ENCODE assay signal across 10 cellular contexts in genomic region chr5:177483994-177484901, GRCh38. TPM values are rescaled to one million over a fixed set of nuclear protein-coding genes. Genes with fewer than 3 reads are reported as not detected.
DNase-seq lines count a peak whose midpoint lies in the region; ATAC-seq, FAIRE-seq and TF ChIP-seq lines count a peak whose summit lies in the region.
"Had no signal": no experiment of that assay in that cellular context is flagged by ENCODE, and none has a peak within 500 bp of the region (broad histone marks: within the 10 kb centered on the region; RNA-seq: fewer than 3 reads in every experiment).

No MANE protein-coding gene starts in this region.

- CTCF ChIA-PET in AG04450 (lab: Charles Lee): no interaction called here
- CTCF ChIA-PET in PC-3 (lab: Charles Lee): no interaction called here

- POLR2A ChIA-PET in AG04450 (lab: Yijun Ruan, JAX) (interaction anchor here (1.3 to 6.2 kb wide), 3 partner anchors 8 to 12 kb away, joined by 4 to 42 read pairs (median 6); partner anchors contain the start of gene PDLIM7), PC-3 (lab: Charles Lee; ENCODE audit: unreplicated experiment) (no interaction called here)

- ATAC-seq in PC-3 (no peak), GM21825 (IDR thresholded peaks at IDR 0.05; ENCODE audit: unreplicated experiment) (no peak), GM21526 (IDR thresholded peaks at IDR 0.05; ENCODE audit: low FRiP score, unreplicated experiment) (no peak)

- no TSS peak for BruUV-seq in PC-3 (replicated peaks; lab: Mats Ljungman, UMichigan)

- intact Hi-C loops in PC-3 (cut with micrococcal nuclease) (no loop called here), kidney (cut with DNase I) (no loop called here)

- no peak overlapping the region for H3K9ac ChIP-seq in PC-3 (ENCODE audit: low read length)
- H3K9ac ChIP-seq in kidney (ENCODE audit: low read length in 2 of 2): no peak overlapping the region

- H3K27ac ChIP-seq in AG04450 (ENCODE audit: low read depth, low read length): peak overlapping the region; percentile 31
- H3K27ac ChIP-seq in PC-3 (ENCODE audit: low read length): no peak overlapping the region
- H3K27ac ChIP-seq in kidney (ENCODE audit: low read depth in 2 of 2, low read length in 2 of 2): no peak overlapping the region
- H3K27ac ChIP-seq in caudate nucleus (ENCODE audit: low read depth, low read length): no peak overlapping the region
- H3K27ac ChIP-seq: skin epidermis had no signal

- H2AFZ ChIP-seq in PC-3 (ENCODE audit: low read length): no peak overlapping the region

- H3K27me3 ChIP-seq in AG04450 (ENCODE audit: control insufficient read depth, insufficient read depth, low read length) (no peaks in the 10 kb centered on the region), PC-3 (ENCODE audit: low read length) (no peaks in the 10 kb centered on the region)

- H3K9me2 ChIP-seq in PC-3 (replicated peaks; ENCODE audit: low read length): no peaks in the 10 kb centered on the region

- H3K36me3 ChIP-seq in PC-3 (ENCODE audit: low read depth, low read length) (peaks cover 20% of the 10 kb centered on the region), kidney (ENCODE audit: control insufficient read depth in 1 of 2, insufficient read depth in 2 of 2, low read length in 2 of 2) (no peaks in the 10 kb centered on the region)

- no peak for TF ChIP-seq CTCF in AG04450 (IDR thresholded peaks at IDR 0.05; ENCODE audit: low read depth, low read length)
- TF ChIP-seq CTCF in PC-3 (conservative IDR thresholded peaks at IDR 0.05; ENCODE audit: low read depth, low read length): no peak
- no peak for TF ChIP-seq CTCF in kidney (IDR thresholded peaks at IDR 0.05; ENCODE audit: borderline replicate concordance, extremely low read depth, insufficient read depth)

- no peak overlapping the region for H3K4me2 ChIP-seq in PC-3 (ENCODE audit: low read length)

- H3K4me3 ChIP-seq in AG04450 (ENCODE audit: low read depth, low read length) (no peak overlapping the region), PC-3 (ENCODE audit: low read length) (no peak overlapping the region), kidney (ENCODE audit: low read length in 2 of 2) (no peak overlapping the region)
- H3K4me3 ChIP-seq: skin epidermis had no signal

- no peak for DNase-seq in AG04450 (ENCODE audit: low read depth, low spot score)
- DNase-seq in PC-3: peak; percentile 1
- DNase-seq in kidney: peak; percentile 68
- DNase-seq in caudate nucleus (lab: John Stamatoyannopoulos, UW): no peak
- DNase-seq: amniotic stem cell, NCI-H1417, NCI-H774 had no signal

- no peak for FAIRE-seq in kidney (lab: Jason Lieb, UNC)

- no peaks in the 10 kb centered on the region for H3K79me2 ChIP-seq in PC-3 (ENCODE audit: low read length)

- H3K4me1 ChIP-seq in PC-3 (ENCODE audit: insufficient read depth, low read length) (no peaks in the 10 kb centered on the region), kidney (ENCODE audit: control insufficient read depth in 1 of 2, insufficient read depth in 1 of 2, low read depth in 1 of 2, low read length in 2 of 2) (no peaks in the 10 kb centered on the region)

- H3K9me3 ChIP-seq in AG04450 (ENCODE audit: control insufficient read depth, insufficient read depth, low read length) (no peaks in the 10 kb centered on the region), PC-3 (ENCODE audit: low read length) (no peaks in the 10 kb centered on the region), kidney (ENCODE audit: control insufficient read depth in 1 of 2, low read length in 2 of 2) (no peaks in the 10 kb centered on the region)

- H3F3A ChIP-seq in PC-3 (ENCODE audit: low read length, unreplicated experiment): peaks cover 3% of the 10 kb centered on the region

- H4K20me1 ChIP-seq in PC-3 (ENCODE audit: low read length): no peaks in the 10 kb centered on the region

RNA-seq across cellular contexts. Expression of gene DBN1, which starts 10.8 kb away (rescaled TPM):
- 146 and 164 TPM in 2 replicates for polyA plus RNA-seq in AG04450 (2011; rRNA removed)
- 169 and 227 TPM in 2 replicates for polyA minus RNA-seq in AG04450 (2011; rRNA and poly(A)+ RNA removed)
- 127 and 207 TPM in 2 replicates for total RNA-seq in PC-3 (2014; rRNA removed)
- total RNA-seq in kidney: 64.2 TPM
- 56.5 TPM for polyA plus RNA-seq in kidney (ENCODE audit: insufficient read depth, low read depth, low replicate concordance)

RNA-seq across cellular contexts. Expression of gene PDLIM7, which starts 13.2 kb away (rescaled TPM):
- polyA plus RNA-seq in AG04450 (2011; rRNA removed) (195 and 268 TPM in 2 replicates), kidney (ENCODE audit: insufficient read depth, low read depth, low replicate concordance) (46.4 TPM)
- 134 and 147 TPM in 2 replicates for polyA minus RNA-seq in AG04450 (2011; rRNA and poly(A)+ RNA removed)
- total RNA-seq in PC-3 (2014; rRNA removed) (159 and 195 TPM in 2 replicates), kidney (89.7 TPM)

RNA-seq across cellular contexts. Expression of gene DOK3, which starts 25.4 kb away (rescaled TPM):
- polyA plus RNA-seq in AG04450 (2011; rRNA removed) (0.50 and 0.96 TPM in 2 replicates), kidney (ENCODE audit: insufficient read depth, low read depth, low replicate concordance) (1.9 TPM)
- 0.43 and 2.3 TPM in 2 replicates for polyA minus RNA-seq in AG04450 (2011; rRNA and poly(A)+ RNA removed)
- total RNA-seq in PC-3 (2014; rRNA removed) (6.2 and 11.7 TPM in 2 replicates), kidney (18.6 TPM)

RNA-seq across cellular contexts. Expression of gene DDX41, which starts 32.5 kb away (rescaled TPM):
- 71.8 and 96.0 TPM in 2 replicates for polyA plus RNA-seq in AG04450 (2011; rRNA removed)
- 58.0 and 71.2 TPM in 2 replicates for polyA minus RNA-seq in AG04450 (2011; rRNA and poly(A)+ RNA removed)
- total RNA-seq in PC-3 (2014; rRNA removed): 260 and 318 TPM in 2 replicates
- total RNA-seq in kidney: 86.7 TPM
- polyA plus RNA-seq in kidney (ENCODE audit: insufficient read depth, low read depth, low replicate concordance): 97.3 TPM

RNA-seq across cellular contexts. Expression of gene PRR7, which starts 37.6 kb away (rescaled TPM):
- 1.0 and 1.6 TPM in 2 replicates for polyA plus RNA-seq in AG04450 (2011; rRNA removed)
- polyA minus RNA-seq in AG04450 (2011; rRNA and poly(A)+ RNA removed): 0.28 and 0.43 TPM in 2 replicates
- total RNA-seq in PC-3 (2014; rRNA removed): 40.6 and 47.2 TPM in 2 replicates
- 5.5 TPM for total RNA-seq in kidney
- polyA plus RNA-seq in kidney (ENCODE audit: insufficient read depth, low read depth, low replicate concordance): 1.6 TPM

Comparison
In these comparisons a context has a peak if more than half of its experiments do, and no peak if none do; other contexts are left out.
1. DNase-seq: peak in PC-3 (single experiment) and kidney (single experiment); none in AG04450 (single experiment) and caudate nucleus (0 of 61).